In genomic region chr7:73005356-73005692, GRCh38 we compare ENCODE assay signal across 9 cellular contexts. TPM values are rescaled to one million over a fixed set of nuclear protein-coding genes. Genes with fewer than 3 reads are reported as not detected.
DNase-seq lines count a peak whose midpoint lies in the region; ATAC-seq and TF ChIP-seq lines count a peak whose summit lies in the region.
"Not testable (repeated sequence)": the region's sequence is repeated elsewhere in the genome, so short reads cannot be mapped to it uniquely, and the experiment has no call there.
"Had no signal": no experiment of that assay in that cellular context is flagged by ENCODE, and none has a peak within 500 bp of the region (broad histone marks: within the 10 kb centered on the region; RNA-seq: fewer than 3 reads in every experiment).

No MANE protein-coding gene starts in this region.

- TF ChIP-seq CTCF in foreskin keratinocyte (conservative IDR thresholded peaks at IDR 0.05); natural killer cell (IDR thresholded peaks at IDR 0.05): not testable (repeated sequence)

- H3K9ac ChIP-seq in BLaER1: peak overlapping the region; percentile 83

- not testable (repeated sequence) for H4K20me1 ChIP-seq in BLaER1

- H3K9me3 ChIP-seq in BLaER1; T-helper 17 cell (ENCODE audit: control insufficient read depth, low read length, poor library complexity, severe bottlenecking): not testable (repeated sequence)

- H3K36me3 ChIP-seq in BLaER1: not testable (repeated sequence)

- H3K27ac ChIP-seq in BLaER1 (peak overlapping the region; percentile 87), foreskin keratinocyte (peak overlapping the region; percentile 62)

- peak overlapping the region; percentile 99 for H3K4me3 Mint-ChIP-seq in T-helper 17 cell
- peak overlapping the region; percentile 95 for H3K4me3 Mint-ChIP-seq in natural killer cell

- not testable (repeated sequence) for H3K36me3 Mint-ChIP-seq in T-helper 17 cell (ENCODE audit: low read depth); natural killer cell

- intact Hi-C loops in natural killer cell (cut with micrococcal nuclease): not testable (repeated sequence)

- H3K27ac Mint-ChIP-seq in T-helper 17 cell (peak overlapping the region; percentile 91), natural killer cell (peak overlapping the region; percentile 94 to 97)

- not testable (repeated sequence) for H3K4me2 ChIP-seq in BLaER1

- H3K4me1 ChIP-seq in BLaER1, foreskin keratinocyte: not testable (repeated sequence)

- not testable (repeated sequence) for H3K27me3 Mint-ChIP-seq in T-helper 17 cell; natural killer cell (ENCODE audit: low read depth in 2 of 2)

- H3K27me3 ChIP-seq in BLaER1, foreskin keratinocyte: not testable (repeated sequence)

- H3K4me3 ChIP-seq in BLaER1: peak overlapping the region; percentile 71

- peak; percentile 79 for ATAC-seq in GM21381 (IDR thresholded peaks at IDR 0.05; ENCODE audit: unreplicated experiment)
- peak; percentile 67 for ATAC-seq in HG03139 (IDR thresholded peaks at IDR 0.05; ENCODE audit: unreplicated experiment)
- peak; percentile 79 for ATAC-seq in T-helper 17 cell
- ATAC-seq in foreskin keratinocyte: peak; percentile 88
- ATAC-seq in natural killer cell: peak; percentile 70 to 87 (median 75)

- not testable (repeated sequence) for H3K9me3 Mint-ChIP-seq in natural killer cell

- not testable (repeated sequence) for H3K4me1 Mint-ChIP-seq in T-helper 17 cell, natural killer cell

- DNase-seq in T-helper 17 cell (peak; percentile 59 to 72 (median 64)), natural killer cell (peak; percentile 67)
- DNase-seq in activated naive CD4-positive, alpha-beta T cell treated with anti-CD3 and anti-CD28 coated beads, Interleukin-2, amount 50 U/mL, for 16 hours: peak; percentile 74
- not testable (repeated sequence) for DNase-seq in foreskin keratinocyte
- peak in 2 of 3 experiments; percentile 52 to 56 for DNase-seq in stimulated activated CD4-positive, alpha-beta T cell treated with anti-CD3 and anti-CD28 coated beads, TNF-alpha, amount 100 ng/mL, for 4 hours (ENCODE audit: low read depth in 3 of 3)

RNA-seq across cellular contexts. Expression of gene SPDYE8, which starts 24.2 kb away (rescaled TPM):
- total RNA-seq in T-helper 17 cell (not detected), foreskin keratinocyte (not detected in 2 replicates), natural killer cell (not detected)
- not detected in 2 replicates for polyA plus RNA-seq in foreskin keratinocyte
- total RNA-seq: H4 had no signal

RNA-seq across cellular contexts. Expression of gene TRIM74, which starts 36.1 kb away (rescaled TPM):
- total RNA-seq in T-helper 17 cell: 1 to 10 TPM; 1.1 to 3.1 TPM
- 0.07 TPM in 1 of 2 replicates, not detected in the other for total RNA-seq in foreskin keratinocyte
- polyA plus RNA-seq in foreskin keratinocyte: 0.04 TPM in 1 of 2 replicates, not detected in the other
- 1 to 10 TPM in 2 of 3 donors, under 1 TPM in 1; 0.73 to 5.3 (median 2.3) TPM for total RNA-seq in natural killer cell
- total RNA-seq: H4 had no signal

RNA-seq across cellular contexts. Expression of gene SPDYE11, which starts 52.4 kb away (rescaled TPM):
- total RNA-seq in T-helper 17 cell: not detected
- total RNA-seq in foreskin keratinocyte: not detected in 2 replicates
- not detected in 2 replicates for polyA plus RNA-seq in foreskin keratinocyte
- total RNA-seq in natural killer cell: not detected
- total RNA-seq: H4 had no signal
